Comparison of ENCODE assay signal across 19 cellular contexts in genomic region chr9:76713371-76713770, GRCh38. TPM values are rescaled to one million over a fixed set of nuclear protein-coding genes. Genes with fewer than 3 reads are reported as not detected.
DNase-seq lines count a peak whose midpoint lies in the region.
"Had no signal": no experiment of that assay in that cellular context is flagged by ENCODE, and none has a peak within 500 bp of the region (broad histone marks: within the 10 kb centered on the region; RNA-seq: fewer than 3 reads in every experiment).

No MANE protein-coding gene starts in this region.

- H3K27me3 Mint-ChIP-seq in activated CD4-positive, alpha-beta T cell treated with anti-CD3 and anti-CD28 coated beads, Interleukin-2, amount 10 ng/mL, durations not matched to agents 7 days and 5 days, result peaks cover 11% of the 10 kb centered on the region
- peaks cover 2 to 12% (median 7%) of the 10 kb centered on the region in 3 donors for H3K27me3 Mint-ChIP-seq in immature natural killer cell (ENCODE audit: low read depth in 3 of 3)

- H3K9me3 ChIP-seq in BLaER1, result no peaks in the 10 kb centered on the region
- H3K9me3 ChIP-seq in effector memory CD4-positive, alpha-beta T cell (ENCODE audit: control insufficient read depth, low read length), result no peaks in the 10 kb centered on the region
- H3K9me3 ChIP-seq: BE2C had no signal

- H3K27me3 ChIP-seq in BLaER1, result no peaks in the 10 kb centered on the region
- H3K27me3 ChIP-seq in effector memory CD4-positive, alpha-beta T cell (replicated peaks; ENCODE audit: control insufficient read depth, insufficient read depth, low read length, poor library complexity, severe bottlenecking), result no peaks in the 10 kb centered on the region
- H3K27me3 ChIP-seq: BE2C had no signal

- in situ Hi-C loops in G401 (cut with HindIII; ENCODE audit: low sequenced_read_pairs), result no loop called here

- no peaks in the 10 kb centered on the region for H3K36me3 ChIP-seq in BLaER1
- H3K36me3 ChIP-seq in effector memory CD4-positive, alpha-beta T cell (ENCODE audit: control insufficient read depth, insufficient read depth, low read length), result no peaks in the 10 kb centered on the region

- DNase-seq in G401 (ENCODE audit: low spot score) (peak; percentile 70), cerebellar cortex (ENCODE audit: low spot score) (peak; percentile 66), left kidney (ENCODE audit: low read depth, low spot score) (peak; percentile 81), immature natural killer cell (no peak)
- DNase-seq in activated CD4-positive, alpha-beta T cell treated with anti-CD3 and anti-CD28 coated beads, Interleukin-2, amount 10 ng/mL, durations not matched to agents 7 days and 5 days, result no peak
- DNase-seq in effector memory CD4-positive, alpha-beta T cell, result no peak
- DNase-seq: ACHN; BE2C; CD4-positive, alpha-beta memory T cell; DMS153; DMS79; GF-D8; GOT3; H7; HFFc6 had no signal

- CTCF ChIA-PET in activated CD4-positive, alpha-beta T cell treated with anti-CD3 and anti-CD28 coated beads, Interleukin-2, amount 10 ng/mL, durations not matched to agents 7 days and 5 days (lab: Charles Lee), result no interaction called here

- no peak overlapping the region for H3K4me3 ChIP-seq in BLaER1
- no peak overlapping the region for H3K4me3 ChIP-seq in effector memory CD4-positive, alpha-beta T cell (ENCODE audit: insufficient read depth, low read depth, low read length, poor library complexity, severe bottlenecking)

- H3K4me3 Mint-ChIP-seq in activated CD4-positive, alpha-beta T cell treated with anti-CD3 and anti-CD28 coated beads, Interleukin-2, amount 10 ng/mL, durations not matched to agents 7 days and 5 days, result no peak overlapping the region
- H3K4me3 Mint-ChIP-seq in immature natural killer cell, result no peak overlapping the region
- H3K4me3 Mint-ChIP-seq: CD4-positive, alpha-beta memory T cell; HFFc6 had no signal

- H3K4me1 ChIP-seq in BLaER1, result 0 out of 2 replicates have a peak, but pooled peaks cover 4% of the 10 kb centered on the region
- H3K4me1 ChIP-seq in effector memory CD4-positive, alpha-beta T cell (ENCODE audit: control insufficient read depth, insufficient read depth, low read length, poor library complexity, severe bottlenecking), result no peaks in the 10 kb centered on the region
- H3K4me1 ChIP-seq: BE2C had no signal

- no peaks in the 10 kb centered on the region for H3K9me3 Mint-ChIP-seq in activated CD4-positive, alpha-beta T cell treated with anti-CD3 and anti-CD28 coated beads, Interleukin-2, amount 10 ng/mL, durations not matched to agents 7 days and 5 days
- H3K9me3 Mint-ChIP-seq in immature natural killer cell, result no peaks in the 10 kb centered on the region
- H3K9me3 Mint-ChIP-seq: CD4-positive, alpha-beta memory T cell; HFFc6 had no signal

- no peaks in the 10 kb centered on the region for H3K36me3 Mint-ChIP-seq in activated CD4-positive, alpha-beta T cell treated with anti-CD3 and anti-CD28 coated beads, Interleukin-2, amount 10 ng/mL, durations not matched to agents 7 days and 5 days (ENCODE audit: low read depth)
- H3K36me3 Mint-ChIP-seq in immature natural killer cell, result no peaks in the 10 kb centered on the region
- H3K36me3 Mint-ChIP-seq: CD4-positive, alpha-beta memory T cell had no signal

- no peaks in the 10 kb centered on the region for H4K20me1 ChIP-seq in BLaER1

- no peak overlapping the region for H3K27ac Mint-ChIP-seq in activated CD4-positive, alpha-beta T cell treated with anti-CD3 and anti-CD28 coated beads, Interleukin-2, amount 10 ng/mL, durations not matched to agents 7 days and 5 days
- H3K27ac Mint-ChIP-seq in immature natural killer cell, result no peak overlapping the region
- H3K27ac Mint-ChIP-seq: HFFc6 had no signal

- no peaks in the 10 kb centered on the region for H3K4me1 Mint-ChIP-seq in activated CD4-positive, alpha-beta T cell treated with anti-CD3 and anti-CD28 coated beads, Interleukin-2, amount 10 ng/mL, durations not matched to agents 7 days and 5 days
- H3K4me1 Mint-ChIP-seq in immature natural killer cell, result no peaks in the 10 kb centered on the region
- H3K4me1 Mint-ChIP-seq: CD4-positive, alpha-beta memory T cell had no signal

- H3K4me2 ChIP-seq in BLaER1, result peak overlapping the region; percentile 18; the same call in 1 of the 2 replicates

- no peak overlapping the region for H3K9ac ChIP-seq in BLaER1

- no peak overlapping the region for H3K27ac ChIP-seq in BLaER1
- H3K27ac ChIP-seq in effector memory CD4-positive, alpha-beta T cell (ENCODE audit: insufficient read depth, low read length, poor library complexity, severe bottlenecking), result no peak overlapping the region
- H3K27ac ChIP-seq: C4-2B, HL-60 had no signal

- POLR2A ChIA-PET in activated CD4-positive, alpha-beta T cell treated with anti-CD3 and anti-CD28 coated beads, Interleukin-2, amount 10 ng/mL, durations not matched to agents 7 days and 5 days (lab: Charles Lee), result no interaction called here

RNA-seq across cellular contexts. Expression of gene PCA3, which starts 50.9 kb away (rescaled TPM):
- total RNA-seq in G401 (2014; rRNA removed; shearing (Covaris generic)), result not detected in 2 replicates
- total RNA-seq in activated CD4-positive, alpha-beta T cell treated with anti-CD3 and anti-CD28 coated beads, Interleukin-2, amount 10 ng/mL, durations not matched to agents 7 days and 5 days, result not detected
- not detected for polyA plus RNA-seq in immature natural killer cell
- total RNA-seq: CD4-positive, alpha-beta memory T cell; H7; HFFc6; HT1080 had no signal
- polyA plus RNA-seq: CD4-positive, alpha-beta memory T cell had no signal

Comparison
In these comparisons a context has a peak if more than half of its experiments do, and no peak if none do; other contexts are left out.
1. DNase-seq: peak in G401 (single experiment), cerebellar cortex (single experiment) and left kidney (single experiment); none in activated CD4-positive, alpha-beta T cell treated with anti-CD3 and anti-CD28 coated beads, Interleukin-2, amount 10 ng/mL, durations not matched to agents 7 days and 5 days (single experiment), effector memory CD4-positive, alpha-beta T cell (0 of 3) and immature natural killer cell (0 of 3).